Comparison of ENCODE assay signal across 8 cellular contexts in genomic region chr21:42220138-42220701, GRCh38. TPM values are rescaled to one million over a fixed set of nuclear protein-coding genes. Genes with fewer than 3 reads are reported as not detected.
DNase-seq lines count a peak whose midpoint lies in the region; ATAC-seq and TF ChIP-seq lines count a peak whose summit lies in the region.

No MANE protein-coding gene starts in this region.

- DNase-seq in activated T-cell treated with anti-CD3 and anti-CD28 coated beads for 1 hour (ENCODE audit: low read depth), result peak; percentile 47
- no peak for DNase-seq in activated T-cell treated with anti-CD3 and anti-CD28 coated beads for 4 hours
- DNase-seq in NCI-H1092 treated with DMSO at 0.1 percent for 48 hours (lab: John Stamatoyannopoulos, UW), result peak; percentile 89
- peak; percentile 54 to 76 (median 69) for DNase-seq in T-helper 17 cell
- peak; percentile 38 for DNase-seq in brain microvascular endothelial cell

- peak; percentile 90 for ATAC-seq in T-helper 17 cell
- ATAC-seq in HG03565 (IDR thresholded peaks at IDR 0.05; ENCODE audit: unreplicated experiment), result no peak

- H3K9ac ChIP-seq in iPS-15b (ENCODE audit: low read depth, low read length) (no peak overlapping the region), rectal smooth muscle tissue (ENCODE audit: low read length) (no peak overlapping the region)

- no peaks in the 10 kb centered on the region for H3K36me3 ChIP-seq in brain microvascular endothelial cell (replicated peaks)
- H3K36me3 ChIP-seq in iPS-15b (ENCODE audit: control insufficient read depth, insufficient read depth, low read length), result no peaks in the 10 kb centered on the region
- no peaks in the 10 kb centered on the region for H3K36me3 ChIP-seq in rectal smooth muscle tissue (ENCODE audit: control insufficient read depth, insufficient read depth, low read length)

- H3K27ac ChIP-seq in brain microvascular endothelial cell (peak overlapping the region; percentile 4), rectal smooth muscle tissue (ENCODE audit: low read depth, low read length) (peak overlapping the region; percentile 88)

- peaks cover 26% of the 10 kb centered on the region for H3K27me3 ChIP-seq in brain microvascular endothelial cell (replicated peaks)
- peaks cover 48% of the 10 kb centered on the region for H3K27me3 ChIP-seq in iPS-15b (ENCODE audit: control insufficient read depth, insufficient read depth, low read length)
- no peaks in the 10 kb centered on the region for H3K27me3 ChIP-seq in rectal smooth muscle tissue (ENCODE audit: control insufficient read depth, insufficient read depth, low read length)

- peaks cover 5% of the 10 kb centered on the region for H3K36me3 Mint-ChIP-seq in T-helper 17 cell (ENCODE audit: low read depth)

- peaks cover 26% of the 10 kb centered on the region for H3K4me1 Mint-ChIP-seq in T-helper 17 cell

- H3K4me1 ChIP-seq in iPS-15b (ENCODE audit: control insufficient read depth, insufficient read depth, low read length) (no peaks in the 10 kb centered on the region), rectal smooth muscle tissue (ENCODE audit: control insufficient read depth, insufficient read depth, low read length) (peaks cover 22% of the 10 kb centered on the region)

- no peaks in the 10 kb centered on the region for H3K9me3 ChIP-seq in T-helper 17 cell (ENCODE audit: control insufficient read depth, low read length, poor library complexity, severe bottlenecking)
- peaks cover 5% of the 10 kb centered on the region for H3K9me3 ChIP-seq in iPS-15b (ENCODE audit: control insufficient read depth, insufficient read depth, low read length)

- in situ Hi-C loops in brain microvascular endothelial cell (cut with HindIII; ENCODE audit: low pct_ligation_motif_present, low sequenced_read_pairs), result no loop called here

- H3K4me3 Mint-ChIP-seq in T-helper 17 cell, result peak overlapping the region; percentile 96

- H3K27ac Mint-ChIP-seq in T-helper 17 cell, result peak overlapping the region; percentile 99

- H3K27me3 Mint-ChIP-seq in T-helper 17 cell, result no peaks in the 10 kb centered on the region

- TF ChIP-seq CTCF in brain microvascular endothelial cell (IDR thresholded peaks at IDR 0.05; ENCODE audit: low read depth, low read length, missing control alignments), result no peak

- H3K4me3 ChIP-seq in brain microvascular endothelial cell (ENCODE audit: low read depth, low read length) (no peak overlapping the region), iPS-15b (ENCODE audit: low read depth, low read length) (peak overlapping the region; percentile 75), rectal smooth muscle tissue (ENCODE audit: low read length) (peak overlapping the region; percentile 90)

RNA-seq across cellular contexts. Expression of gene ABCG1, which starts 1.3 kb away (rescaled TPM):
- 10 to 100 TPM; 43.4 to 75.0 TPM for total RNA-seq in T-helper 17 cell
